Comparison of ENCODE assay signal across 1 cellular context in genomic region chr2:36459725-36460137, GRCh38.
TF ChIP-seq lines count a peak whose summit lies in the region.

No MANE protein-coding gene starts in this region.

TF ChIP-seq in HepG2, 621 proteins besides CTCF, POLR2A, EP300 and RAD21 (continued from another document and continues in another):
- 0 out of 4 replicates have a peak, but pooled peaks have one; percentile 28 to 51 for TF ChIP-seq NR2F1 (CRISPR knock-in tag; IDR thresholded peaks at IDR 0.05)
- no peak for TF ChIP-seq RFX5 (IDR thresholded peaks at IDR 0.05; ENCODE audit: low read depth, low read length)
- no peak for TF ChIP-seq ZNF441 (CRISPR knock-in tag; IDR thresholded peaks at IDR 0.05; ENCODE audit: borderline replicate concordance)
- TF ChIP-seq ZNF256 (CRISPR knock-in tag; conservative IDR thresholded peaks at IDR 0.05) = 0 out of 2 replicates have a peak, but pooled peaks have one; percentile 78
- TF ChIP-seq ZNF777 (CRISPR knock-in tag; IDR thresholded peaks at IDR 0.05) = no peak
- TF ChIP-seq NCOA2 (CRISPR knock-in tag; IDR thresholded peaks at IDR 0.05) = peak; percentile 43; the same call in 1 of the 2 replicates
- no peak for TF ChIP-seq STAT5B (CRISPR knock-in tag; IDR thresholded peaks at IDR 0.05)
- peak; percentile 49; the same call in 1 of the 2 replicates for TF ChIP-seq FOXP4 (CRISPR knock-in tag; IDR thresholded peaks at IDR 0.05)
- peak; percentile 54 for TF ChIP-seq KDM2A (CRISPR knock-in tag; IDR thresholded peaks at IDR 0.05; ENCODE audit: borderline replicate concordance, low read depth)
- no peak for TF ChIP-seq ZNF746 (CRISPR knock-in tag; IDR thresholded peaks at IDR 0.05)
- TF ChIP-seq PITX1 (CRISPR knock-in tag; IDR thresholded peaks at IDR 0.05) = peak; percentile 76; the same call in 1 of the 2 replicates
- no peak for TF ChIP-seq DR1 (CRISPR knock-in tag; IDR thresholded peaks at IDR 0.05)
- peak; percentile 13; the same call in 1 of the 2 replicates for TF ChIP-seq ZNF281 (CRISPR knock-in tag; IDR thresholded peaks at IDR 0.05; ENCODE audit: borderline replicate concordance)
- no peak for TF ChIP-seq ZNF275 (CRISPR knock-in tag; IDR thresholded peaks at IDR 0.05; ENCODE audit: borderline replicate concordance)
- TF ChIP-seq GRHL1 (CRISPR knock-in tag; conservative IDR thresholded peaks at IDR 0.05) = no peak
- TF ChIP-seq ASH2L (IDR thresholded peaks at IDR 0.05; ENCODE audit: insufficient read length, low read depth, low read length) = peak; percentile 54
- TF ChIP-seq ZBTB40 (IDR thresholded peaks at IDR 0.05) = no peak
- TF ChIP-seq ZBTB40 (CRISPR knock-in tag; IDR thresholded peaks at IDR 0.05) = no peak
- TF ChIP-seq TP53 (CRISPR knock-in tag; conservative IDR thresholded peaks at IDR 0.05) = 0 out of 2 replicates have a peak, but pooled peaks have one; percentile 45
- TF ChIP-seq ZNF232 (CRISPR knock-in tag; IDR thresholded peaks at IDR 0.05; ENCODE audit: borderline replicate concordance) = no peak
- peak; percentile 52; the same call in 1 of the 2 replicates for TF ChIP-seq DRAP1 (CRISPR knock-in tag; IDR thresholded peaks at IDR 0.05)
- no peak; the same call in 1 of the 2 replicates for TF ChIP-seq ZNF367 (CRISPR knock-in tag; IDR thresholded peaks at IDR 0.05; ENCODE audit: borderline replicate concordance)
- TF ChIP-seq HNF1B (CRISPR knock-in tag; IDR thresholded peaks at IDR 0.05) = no peak
- peak; percentile 16; the same call in 1 of the 2 replicates for TF ChIP-seq TFAP4 (IDR thresholded peaks at IDR 0.05; ENCODE audit: borderline replicate concordance, low read depth)
- TF ChIP-seq NR1H2 (CRISPR knock-in tag; IDR thresholded peaks at IDR 0.05; ENCODE audit: borderline replicate concordance, low read depth) = no peak
- peak; percentile 72 for TF ChIP-seq ISL2 (CRISPR knock-in tag; IDR thresholded peaks at IDR 0.05)
- peak; percentile 49 for TF ChIP-seq XRCC5 (optimal IDR thresholded peaks at IDR 0.05; ENCODE audit: low read length)
- no peak for TF ChIP-seq CAMTA2 (CRISPR knock-in tag; IDR thresholded peaks at IDR 0.05; ENCODE audit: borderline replicate concordance)
- no peak for TF ChIP-seq ZSCAN31 (CRISPR knock-in tag; IDR thresholded peaks at IDR 0.05; ENCODE audit: low read depth)
- no peak for TF ChIP-seq ZNF549 (CRISPR knock-in tag; IDR thresholded peaks at IDR 0.05)
- TF ChIP-seq MED1 (CRISPR knock-in tag; IDR thresholded peaks at IDR 0.05) = peak; percentile 67
- TF ChIP-seq KLF12 (CRISPR knock-in tag; IDR thresholded peaks at IDR 0.05; ENCODE audit: borderline replicate concordance) = 0 out of 2 replicates have a peak, but pooled peaks have one; percentile 37
- TF ChIP-seq DBP (CRISPR knock-in tag; IDR thresholded peaks at IDR 0.05; ENCODE audit: not compliant biosample characterization) = peak; percentile 55
- no peak for TF ChIP-seq MXD3 (CRISPR knock-in tag; IDR thresholded peaks at IDR 0.05)
- TF ChIP-seq NFIC (IDR thresholded peaks at IDR 0.05; ENCODE audit: low read length) = no peak
- TF ChIP-seq ZNF652 (CRISPR knock-in tag; IDR thresholded peaks at IDR 0.05; ENCODE audit: borderline replicate concordance, low read depth) = no peak
- TF ChIP-seq RFXAP (CRISPR knock-in tag; IDR thresholded peaks at IDR 0.05; ENCODE audit: borderline replicate concordance) = peak; percentile 36; the same call in 1 of the 2 replicates
- no peak for TF ChIP-seq FIP1L1 (IDR thresholded peaks at IDR 0.05; ENCODE audit: borderline replicate concordance, insufficient read depth, low read depth, low read length)
- TF ChIP-seq PHF5A (CRISPR knock-in tag; IDR thresholded peaks at IDR 0.05; ENCODE audit: low read depth, unreplicated experiment) = no peak
